In genomic region chr14:92877757-92878431, GRCh38 we compare ENCODE assay signal across 16 cellular contexts. TPM values are rescaled to one million over a fixed set of nuclear protein-coding genes. Genes with fewer than 3 reads are reported as not detected.
DNase-seq lines count a peak whose midpoint lies in the region; ATAC-seq and TF ChIP-seq lines count a peak whose summit lies in the region.
"Had no signal": no experiment of that assay in that cellular context is flagged by ENCODE, and none has a peak within 500 bp of the region (broad histone marks: within the 10 kb centered on the region; RNA-seq: fewer than 3 reads in every experiment).

No MANE protein-coding gene starts in this region.

- intact Hi-C loops in adrenal gland (cut with DNase I) (no loop called here), right cardiac atrium (cut with DNase I) (loop anchor here in 1 of 4 donors (10.0 kb wide), 1 partner anchor 277 kb away; no protein-coding TSS in a partner anchor)

- TF ChIP-seq POLR2A in adrenal gland (IDR thresholded peaks at IDR 0.05), result no peak

- H4K20me1 ChIP-seq in GM23338 (replicated peaks; ENCODE audit: insufficient read depth) (no peaks in the 10 kb centered on the region), neural progenitor cell (ENCODE audit: low read depth) (no peaks in the 10 kb centered on the region)

- no peak overlapping the region for H3K9ac ChIP-seq in neural progenitor cell

- peaks cover 6% of the 10 kb centered on the region; the same call in 1 of the 2 replicates for H3K4me1 ChIP-seq in GM23338 (ENCODE audit: insufficient read depth)
- H3K4me1 ChIP-seq in adrenal gland (replicated peaks in 1 of 2), result peaks cover 6 to 26% of the 10 kb centered on the region in 2 donors
- peaks cover 6% of the 10 kb centered on the region for H3K4me1 ChIP-seq in right cardiac atrium (ENCODE audit: control insufficient read depth, insufficient read depth, low read length)
- peaks cover 24% of the 10 kb centered on the region for H3K4me1 ChIP-seq in neural progenitor cell
- H3K4me1 ChIP-seq: SJSA1 had no signal

- no peak overlapping the region for H3K27ac ChIP-seq in GM23338 (ENCODE audit: low read depth)
- peak overlapping the region in 2 of 5 donors; percentile 11 to 17 for H3K27ac ChIP-seq in adrenal gland
- no peak overlapping the region for H3K27ac ChIP-seq in right cardiac atrium (ENCODE audit: low read length)
- no peak overlapping the region for H3K27ac ChIP-seq in neural progenitor cell
- H3K27ac ChIP-seq: brain microvascular endothelial cell, SJSA1, transverse colon had no signal

- H3K4me1 Mint-ChIP-seq in GM23338 (peaks cover 21% of the 10 kb centered on the region), neural progenitor cell (peaks cover 13% of the 10 kb centered on the region)
- H3K4me1 Mint-ChIP-seq in activated naive CD8-positive, alpha-beta T cell treated with anti-CD3 and anti-CD28 coated beads for 36 hours, result no peaks in the 10 kb centered on the region

- H3K27me3 Mint-ChIP-seq in GM23338 (ENCODE audit: insufficient read depth, low read depth, poor library complexity) (peaks cover 2% of the 10 kb centered on the region), neural progenitor cell (ENCODE audit: insufficient read depth, low read depth) (no peaks in the 10 kb centered on the region)
- peaks cover 34% of the 10 kb centered on the region for H3K27me3 Mint-ChIP-seq in activated naive CD8-positive, alpha-beta T cell treated with anti-CD3 and anti-CD28 coated beads for 36 hours

- peak; percentile 51 for DNase-seq in GM23338 (ENCODE audit: low spot score)
- DNase-seq in adrenal gland, result peak; percentile 48 to 91 (median 79)
- peak in 1 of 3 donors; percentile 60 for DNase-seq in right cardiac atrium
- DNase-seq in neural progenitor cell (ENCODE audit: low spot score), result peak; percentile 73
- no peak for DNase-seq in T-helper 2 cell
- no peak for DNase-seq in NCI-H774 (lab: John Stamatoyannopoulos, UW)
- no peak for DNase-seq in NCI-H187 (lab: John Stamatoyannopoulos, UW)
- DNase-seq in activated naive CD8-positive, alpha-beta T cell treated with anti-CD3 and anti-CD28 coated beads for 36 hours, result no peak
- DNase-seq: activated CD8-positive, alpha-beta memory T cell treated with anti-CD3 and anti-CD28 coated beads for 24 hours; activated effector memory CD4-positive, alpha-beta T cell treated with anti-CD3 and anti-CD28 coated beads, Interleukin-2, amount 50 U/mL, for 16 hours; brain microvascular endothelial cell; IMR-90; NCI-H2029; transverse colon had no signal

- H3K36me3 ChIP-seq in GM23338 (ENCODE audit: insufficient read depth) (no peaks in the 10 kb centered on the region), adrenal gland (replicated peaks in 1 of 2) (no peaks in the 10 kb centered on the region), neural progenitor cell (no peaks in the 10 kb centered on the region)
- H3K36me3 ChIP-seq: brain microvascular endothelial cell, SJSA1, transverse colon had no signal

- H3K9me3 ChIP-seq in adrenal gland (replicated peaks in 1 of 3) (no peaks in the 10 kb centered on the region), right cardiac atrium (ENCODE audit: control insufficient read depth, low read length) (no peaks in the 10 kb centered on the region), neural progenitor cell (ENCODE audit: low read depth) (no peaks in the 10 kb centered on the region)
- H3K9me3 ChIP-seq: SJSA1, transverse colon had no signal

- H3K4me3 ChIP-seq in GM23338 (no peak overlapping the region), adrenal gland (no peak overlapping the region), right cardiac atrium (ENCODE audit: low read length) (no peak overlapping the region), neural progenitor cell (no peak overlapping the region)
- H3K4me3 ChIP-seq: SJSA1, transverse colon had no signal

- no peaks in the 10 kb centered on the region for H3F3A ChIP-seq in GM23338 (replicated peaks; ENCODE audit: low read depth)
- H3F3A ChIP-seq in neural progenitor cell (ENCODE audit: low read depth), result peaks cover 13% of the 10 kb centered on the region

- H3K9me2 ChIP-seq in GM23338 (ENCODE audit: insufficient read depth), result no peaks in the 10 kb centered on the region

- ATAC-seq in GM23338, result peak; percentile 83
- peak; percentile 52 to 57 for ATAC-seq in right cardiac atrium

- H3K27ac Mint-ChIP-seq in GM23338 (no peak overlapping the region), neural progenitor cell (peak overlapping the region; percentile 72)
- no peak overlapping the region for H3K27ac Mint-ChIP-seq in activated naive CD8-positive, alpha-beta T cell treated with anti-CD3 and anti-CD28 coated beads for 36 hours

- WGBS in adrenal gland, 4 donors, result 15 to 24% (median 20%) methylated on average over 17 to 18 of the region's 18 CpGs
- WGBS in right cardiac atrium, result 28% methylated on average over 18 of the region's 18 CpGs

- H3K4me3 Mint-ChIP-seq in GM23338, result no peak overlapping the region
- no peak overlapping the region for H3K4me3 Mint-ChIP-seq in neural progenitor cell
- H3K4me3 Mint-ChIP-seq in activated naive CD8-positive, alpha-beta T cell treated with anti-CD3 and anti-CD28 coated beads for 36 hours, result no peak overlapping the region

- no peaks in the 10 kb centered on the region for H3K27me3 ChIP-seq in GM23338 (ENCODE audit: insufficient read depth)
- H3K27me3 ChIP-seq in adrenal gland, result no peaks in the 10 kb centered on the region
- H3K27me3 ChIP-seq in right cardiac atrium (ENCODE audit: control insufficient read depth, insufficient read depth), result no peaks in the 10 kb centered on the region
- H3K27me3 ChIP-seq in neural progenitor cell, result peaks cover 19% of the 10 kb centered on the region

- no peaks in the 10 kb centered on the region for H3K36me3 Mint-ChIP-seq in GM23338 (ENCODE audit: low read depth)
- no peaks in the 10 kb centered on the region for H3K36me3 Mint-ChIP-seq in neural progenitor cell
- H3K36me3 Mint-ChIP-seq in activated naive CD8-positive, alpha-beta T cell treated with anti-CD3 and anti-CD28 coated beads for 36 hours, result no peaks in the 10 kb centered on the region

- TF ChIP-seq CTCF in GM23338 (conservative IDR thresholded peaks at IDR 0.05; ENCODE audit: low read depth in 2 of 2), result no peak
- TF ChIP-seq CTCF in adrenal gland (IDR thresholded peaks at IDR 0.05), result no peak
- no peak for TF ChIP-seq CTCF in neural progenitor cell (IDR thresholded peaks at IDR 0.05)

- H2AFZ ChIP-seq in GM23338, result peak overlapping the region; percentile 34
- no peak overlapping the region for H2AFZ ChIP-seq in neural progenitor cell (replicated peaks)

- 0 out of 2 replicates have a peak overlapping the region, but pooled peaks have one; percentile 3 for H3K4me2 ChIP-seq in GM23338
- H3K4me2 ChIP-seq in neural progenitor cell, result peak overlapping the region; percentile 50

- H3K79me2 ChIP-seq in GM23338 (replicated peaks; ENCODE audit: insufficient read depth) (no peaks in the 10 kb centered on the region), neural progenitor cell (ENCODE audit: low read depth) (no peaks in the 10 kb centered on the region)

- H3K9me3 Mint-ChIP-seq in GM23338 (no peaks in the 10 kb centered on the region), neural progenitor cell (peaks cover 2% of the 10 kb centered on the region)
- H3K9me3 Mint-ChIP-seq in activated naive CD8-positive, alpha-beta T cell treated with anti-CD3 and anti-CD28 coated beads for 36 hours, result no peaks in the 10 kb centered on the region

TF ChIP-seq in GM23338, 12 proteins besides CTCF, POLR2A, EP300 and RAD21:
- no peak for TF ChIP-seq POLR2AphosphoS5 (IDR thresholded peaks at IDR 0.05; ENCODE audit: low read depth)
- no peak for TF ChIP-seq EZH2phosphoT487 (IDR thresholded peaks at IDR 0.05; ENCODE audit: unreplicated experiment)
- no peak for TF ChIP-seq JUNB (IDR thresholded peaks at IDR 0.05; ENCODE audit: unreplicated experiment)
- no peak for TF ChIP-seq STAT1 (IDR thresholded peaks at IDR 0.05; ENCODE audit: unreplicated experiment)

RNA-seq across cellular contexts. Expression of gene CHGA, which starts 45.1 kb away (rescaled TPM):
- 13.9 and 20.9 TPM in 2 replicates for total RNA-seq in GM23338 (2014; rRNA removed; shearing (Covaris generic))
- polyA plus RNA-seq in GM23338 (2016; fragmentation: Nextera tagmentation; extraction: Ambion mirVana) (18.9 and 19.6 TPM in 2 replicates), adrenal gland (1,000 to 10,000 TPM; 1,038 to 3,883 (median 1,069) TPM), right cardiac atrium (0.16 TPM)
- total RNA-seq in adrenal gland (1,000 to 10,000 TPM in 1 of 8 donors, 100 to 1,000 TPM in 3, 10 to 100 TPM in 2, under 1 TPM in 1, not detected in 1; 0.54 to 1,182 (median 101) TPM), right cardiac atrium (not detected), neural progenitor cell (ENCODE audit: low replicate concordance) (0.77 TPM in 1 of 2 replicates, not detected in the other)
- total RNA-seq in activated naive CD8-positive, alpha-beta T cell treated with anti-CD3 and anti-CD28 coated beads for 36 hours, result not detected
- total RNA-seq: IMR-90, osteoblast, SJSA1 had no signal
- polyA plus RNA-seq: IMR-90 had no signal

Comparison
In these comparisons a context has a peak if more than half of its experiments do, and no peak if none do; other contexts are left out.
1. DNase-seq: peak in GM23338 (single experiment), adrenal gland (7 of 7) and neural progenitor cell (single experiment); none in T-helper 2 cell (0 of 5), NCI-H774 (single experiment), NCI-H187 (0 of 2) and activated naive CD8-positive, alpha-beta T cell treated with anti-CD3 and anti-CD28 coated beads for 36 hours (single experiment).